ENCODE assay signal across 1 cellular context in genomic region chr7:20776214-20776875, GRCh38.
TF ChIP-seq lines count a peak whose summit lies in the region.

No MANE protein-coding gene starts in this region.

TF ChIP-seq in H1, 55 proteins besides CTCF, POLR2A, EP300 and RAD21:
- TF ChIP-seq EZH2 (IDR thresholded peaks at IDR 0.05; ENCODE audit: low read depth, low read length, severe bottlenecking) (peak; percentile 12), E2F6 (IDR thresholded peaks at IDR 0.05) (no peak), MAFK (IDR thresholded peaks at IDR 0.05; ENCODE audit: low read depth, low read length) (no peak), GABPA (IDR thresholded peaks at IDR 0.05; ENCODE audit: borderline replicate concordance, insufficient read depth, low read length) (no peak), SP1 (IDR thresholded peaks at IDR 0.05; ENCODE audit: low read depth, low read length) (no peak), JUN (IDR thresholded peaks at IDR 0.05; ENCODE audit: low read depth, low read length) (no peak), CHD1 (IDR thresholded peaks at IDR 0.05; ENCODE audit: low read depth, low read length) (no peak), CBX8 (IDR thresholded peaks at IDR 0.05; ENCODE audit: borderline replicate concordance, low read depth, low read length) (no peak), SAP30 (IDR thresholded peaks at IDR 0.05; ENCODE audit: insufficient read depth, insufficient replicate concordance, low read length) (no peak), ASH2L (IDR thresholded peaks at IDR 0.05; ENCODE audit: low read length) (no peak), CHD7 (IDR thresholded peaks at IDR 0.05; ENCODE audit: insufficient replicate concordance, low read length) (peak; percentile 22), SIRT6 (IDR thresholded peaks at IDR 0.05; ENCODE audit: low read length) (no peak), SIX5 (IDR thresholded peaks at IDR 0.05; ENCODE audit: low read depth, low read length) (no peak), MAX (IDR thresholded peaks at IDR 0.05) (no peak), PHF8 (conservative IDR thresholded peaks at IDR 0.05; ENCODE audit: low read depth, low read length) (no peak), HDAC6 (IDR thresholded peaks at IDR 0.05; ENCODE audit: low read depth, low read length) (no peak), BCL11A (IDR thresholded peaks at IDR 0.05; ENCODE audit: low read depth in 2 of 2, low read length in 2 of 2) (no peak), TCF12 (IDR thresholded peaks at IDR 0.05; ENCODE audit: low read depth, low read length) (0 out of 2 replicates have a peak, but pooled peaks have one; percentile 60), KDM4A (IDR thresholded peaks at IDR 0.05; ENCODE audit: low read depth, low read length, severe bottlenecking) (no peak), CHD2 (IDR thresholded peaks at IDR 0.05; ENCODE audit: low read length) (no peak), BRCA1 (IDR thresholded peaks at IDR 0.05; ENCODE audit: low read depth, low read length) (no peak), SP2 (IDR thresholded peaks at IDR 0.05; ENCODE audit: low read length) (no peak), RFX5 (IDR thresholded peaks at IDR 0.05; ENCODE audit: borderline replicate concordance, low read depth, low read length) (no peak), SP4 (IDR thresholded peaks at IDR 0.05; ENCODE audit: low read length) (no peak), TAF1 (IDR thresholded peaks at IDR 0.05; ENCODE audit: low read depth, low read length) (peak; percentile 31; the same call in 1 of the 2 replicates), BACH1 (IDR thresholded peaks at IDR 0.05; ENCODE audit: low read length) (no peak), HDAC2 (IDR thresholded peaks at IDR 0.05; ENCODE audit: borderline replicate concordance in 1 of 2, low read depth in 2 of 2, low read length in 2 of 2) (peak in 1 of 2 experiments; percentile 53; a peak in 1 of 4 replicates), FOSL1 (IDR thresholded peaks at IDR 0.05; ENCODE audit: insufficient read depth, low read depth, low read length) (no peak), EGR1 (IDR thresholded peaks at IDR 0.05; ENCODE audit: borderline replicate concordance, low read depth, low read length) (no peak), KDM1A (IDR thresholded peaks at IDR 0.05; ENCODE audit: borderline replicate concordance, low read length) (peak; percentile 79; the same call in 1 of the 2 replicates), SRF (IDR thresholded peaks at IDR 0.05; ENCODE audit: low read depth, low read length) (no peak), CTBP2 (IDR thresholded peaks at IDR 0.05; ENCODE audit: borderline replicate concordance, insufficient read depth, insufficient read length, low read length) (peak; percentile 82), USF2 (IDR thresholded peaks at IDR 0.05; ENCODE audit: low read length) (no peak), KDM5A (IDR thresholded peaks at IDR 0.05; ENCODE audit: low read length) (no peak), ZNF274 (IDR thresholded peaks at IDR 0.05; ENCODE audit: borderline replicate concordance, extremely low read depth, low read length) (no peak), CBX5 (IDR thresholded peaks at IDR 0.05; ENCODE audit: low read depth, low read length) (no peak), TAF7 (optimal IDR thresholded peaks at IDR 0.05; ENCODE audit: borderline replicate concordance, low read depth, low read length) (no peak), SUZ12 (IDR thresholded peaks at IDR 0.05; ENCODE audit: low read length) (peak; percentile 44), NRF1 (IDR thresholded peaks at IDR 0.05; ENCODE audit: low read depth, low read length) (no peak), ATF2 (IDR thresholded peaks at IDR 0.05; ENCODE audit: low read length) (no peak), SIN3A (conservative IDR thresholded peaks at IDR 0.05 in 1 of 2, IDR thresholded peaks at IDR 0.05 in 1 of 2; ENCODE audit: low read depth in 1 of 2, low read length in 2 of 2) (no peak), TBP (IDR thresholded peaks at IDR 0.05; ENCODE audit: low read depth, low read length) (no peak), TEAD4 (IDR thresholded peaks at IDR 0.05; ENCODE audit: low read depth, low read length) (peak; percentile 95), ATF3 (IDR thresholded peaks at IDR 0.05; ENCODE audit: insufficient read depth, low read depth, low read length) (no peak), YY1 (IDR thresholded peaks at IDR 0.05; ENCODE audit: low read depth, low read length) (0 out of 2 replicates have a peak, but pooled peaks have one; percentile 16), RNF2 (IDR thresholded peaks at IDR 0.05; ENCODE audit: borderline replicate concordance, low read depth, low read length, missing control alignments, poor library complexity, severe bottlenecking) (no peak), JUND (IDR thresholded peaks at IDR 0.05; ENCODE audit: low read length) (no peak), GTF2F1 (IDR thresholded peaks at IDR 0.05; ENCODE audit: borderline replicate concordance, low read depth, low read length) (no peak), POLR2AphosphoS5 (IDR thresholded peaks at IDR 0.05; ENCODE audit: low read depth, low read length) (no peak), RXRA (IDR thresholded peaks at IDR 0.05; ENCODE audit: insufficient read depth, low read depth, low read length) (no peak), RBBP5 (IDR thresholded peaks at IDR 0.05; ENCODE audit: borderline replicate concordance, low read depth, low read length) (peak; percentile 31; the same call in 1 of the 2 replicates), CREB1 (IDR thresholded peaks at IDR 0.05) (no peak), NANOG (IDR thresholded peaks at IDR 0.05; ENCODE audit: insufficient read depth, low read depth, low read length, poor library complexity, severe bottlenecking) (peak; percentile 24), CEBPB (IDR thresholded peaks at IDR 0.05; ENCODE audit: low read depth, low read length) (peak; percentile 55), POU5F1 (IDR thresholded peaks at IDR 0.05; ENCODE audit: low read depth, low read length) (no peak)
